ENCODE assay signal across 1 cellular context in genomic region chr1:109191377-109191776, GRCh38.
TF ChIP-seq lines count a peak whose summit lies in the region.

No MANE protein-coding gene starts in this region.

TF ChIP-seq in H1, 55 proteins besides CTCF, POLR2A, EP300 and RAD21:
- no peak for TF ChIP-seq CREB1 (IDR thresholded peaks at IDR 0.05)
- TF ChIP-seq USF2 (IDR thresholded peaks at IDR 0.05; ENCODE audit: low read length) = peak; percentile 55; the same call in 1 of the 2 replicates
